ENCODE assay signal across 7 cellular contexts in the genomic region with DNA sequence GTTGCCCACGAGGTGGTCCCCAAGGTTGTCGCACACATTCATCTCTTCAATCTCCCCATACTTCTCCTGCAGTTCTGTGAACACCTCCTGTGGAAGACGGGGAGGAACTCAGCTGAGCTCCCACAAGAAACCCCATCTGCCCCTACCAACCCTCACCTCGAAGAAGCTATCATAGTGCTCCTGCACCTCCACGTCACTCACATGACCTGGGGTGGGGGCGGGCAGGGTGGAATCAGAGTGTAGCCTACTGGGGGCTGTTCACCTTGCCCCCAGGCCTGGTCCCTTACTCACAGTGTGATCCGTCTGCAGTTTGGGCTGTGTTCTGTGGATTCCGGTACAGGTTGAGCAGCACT. TPM values are rescaled to one million over a fixed set of nuclear protein-coding genes. Genes with fewer than 3 reads are reported as not detected.
DNase-seq lines count a peak whose midpoint lies in the region; ATAC-seq lines count a peak whose summit lies in the region.

No MANE protein-coding gene starts in this region.

- no peak overlapping the region for H3K27ac ChIP-seq in HUES6 (ENCODE audit: low read depth, low read length)

- peak overlapping the region; percentile 4 for H3K9ac ChIP-seq in HUES6 (ENCODE audit: low read length)

- peak; percentile 0 for ATAC-seq in stimulated activated naive CD8-positive, alpha-beta T cell treated with anti-CD3 and anti-CD28 coated beads, Interleukin-15, amount 100 ng/mL, for 72 hours
- no peak for ATAC-seq in HG03460 (IDR thresholded peaks at IDR 0.05; ENCODE audit: unreplicated experiment)

- H3K9me3 Mint-ChIP-seq in activated naive CD8-positive, alpha-beta T cell treated with anti-CD3 and anti-CD28 coated beads for 36 hours = no peaks in the 10 kb centered on the region
- H3K9me3 Mint-ChIP-seq in immature natural killer cell = no peaks in the 10 kb centered on the region
- no peaks in the 10 kb centered on the region for H3K9me3 Mint-ChIP-seq in stimulated activated naive CD8-positive, alpha-beta T cell treated with anti-CD3 and anti-CD28 coated beads, Interleukin-15, amount 100 ng/mL, for 72 hours

- no peaks in the 10 kb centered on the region for H3K9me3 ChIP-seq in HUES6 (ENCODE audit: control insufficient read depth, insufficient read depth, low read depth, low read length)

- H3K27ac Mint-ChIP-seq in activated naive CD8-positive, alpha-beta T cell treated with anti-CD3 and anti-CD28 coated beads for 36 hours = peak overlapping the region; percentile 99
- H3K27ac Mint-ChIP-seq in immature natural killer cell = peak overlapping the region; percentile 98 to 100 (median 99)
- peak overlapping the region; percentile 99 to 100 for H3K27ac Mint-ChIP-seq in stimulated activated naive CD8-positive, alpha-beta T cell treated with anti-CD3 and anti-CD28 coated beads, Interleukin-15, amount 100 ng/mL, for 72 hours

- H3K4me1 ChIP-seq in HUES6 (ENCODE audit: control insufficient read depth, insufficient read depth, low read length) = peaks cover 14% of the 10 kb centered on the region

- no peaks in the 10 kb centered on the region for H3K36me3 ChIP-seq in HUES6 (ENCODE audit: control insufficient read depth, insufficient read depth, low read length)

- peaks cover 38% of the 10 kb centered on the region for H3K36me3 Mint-ChIP-seq in activated naive CD8-positive, alpha-beta T cell treated with anti-CD3 and anti-CD28 coated beads for 36 hours
- H3K36me3 Mint-ChIP-seq in immature natural killer cell = peaks cover 0 to 5% (median 0%) of the 10 kb centered on the region in 3 donors

- H3K4me1 Mint-ChIP-seq in activated naive CD8-positive, alpha-beta T cell treated with anti-CD3 and anti-CD28 coated beads for 36 hours = peaks cover 48% of the 10 kb centered on the region
- H3K4me1 Mint-ChIP-seq in immature natural killer cell = peaks cover 67 to 73% of the 10 kb centered on the region in 2 donors
- peaks cover 65% of the 10 kb centered on the region for H3K4me1 Mint-ChIP-seq in stimulated activated naive CD8-positive, alpha-beta T cell treated with anti-CD3 and anti-CD28 coated beads, Interleukin-15, amount 100 ng/mL, for 72 hours

- no peaks in the 10 kb centered on the region for H3K27me3 ChIP-seq in HUES6 (ENCODE audit: control insufficient read depth, insufficient read depth, low read length)

- no peaks in the 10 kb centered on the region for H3K27me3 Mint-ChIP-seq in activated naive CD8-positive, alpha-beta T cell treated with anti-CD3 and anti-CD28 coated beads for 36 hours
- peaks cover 13 to 14% (median 13%) of the 10 kb centered on the region in 3 donors for H3K27me3 Mint-ChIP-seq in immature natural killer cell (ENCODE audit: low read depth in 3 of 3)
- H3K27me3 Mint-ChIP-seq in stimulated activated naive CD8-positive, alpha-beta T cell treated with anti-CD3 and anti-CD28 coated beads, Interleukin-15, amount 100 ng/mL, for 72 hours = no peaks in the 10 kb centered on the region

- H3K4me3 ChIP-seq in HUES6 (ENCODE audit: low read depth, low read length) = peak overlapping the region; percentile 93

- no peak for DNase-seq in activated naive CD8-positive, alpha-beta T cell treated with anti-CD3 and anti-CD28 coated beads for 36 hours
- DNase-seq in immature natural killer cell (no peak), NOMO-1 treated with DMSO at 0.1 percent for 48 hours (lab: John Stamatoyannopoulos, UW; ENCODE audit: unreplicated experiment) (no peak), NCI-H748 treated with DMSO at 0.1 percent for 48 hours (lab: John Stamatoyannopoulos, UW) (no peak)
- no peak for DNase-seq in stimulated activated naive CD8-positive, alpha-beta T cell treated with anti-CD3 and anti-CD28 coated beads, Interleukin-15, amount 100 ng/mL, for 72 hours

- peak overlapping the region; percentile 85 for H3K4me3 Mint-ChIP-seq in activated naive CD8-positive, alpha-beta T cell treated with anti-CD3 and anti-CD28 coated beads for 36 hours
- H3K4me3 Mint-ChIP-seq in immature natural killer cell = peak overlapping the region; percentile 96 to 99 (median 98)
- H3K4me3 Mint-ChIP-seq in stimulated activated naive CD8-positive, alpha-beta T cell treated with anti-CD3 and anti-CD28 coated beads, Interleukin-15, amount 100 ng/mL, for 72 hours = peak overlapping the region; percentile 97 to 100

RNA-seq across cellular contexts. Expression of gene U2AF1L4, which starts 0.9 kb away (rescaled TPM):
- total RNA-seq in activated naive CD8-positive, alpha-beta T cell treated with anti-CD3 and anti-CD28 coated beads for 36 hours = 10 to 100 TPM; 42.3 to 43.9 TPM
- 10 to 100 TPM; 11.8 to 21.4 (median 15.8) TPM for polyA plus RNA-seq in immature natural killer cell

RNA-seq across cellular contexts. Expression of gene PSENEN, which starts 1.1 kb away (rescaled TPM):
- total RNA-seq in activated naive CD8-positive, alpha-beta T cell treated with anti-CD3 and anti-CD28 coated beads for 36 hours = 10 to 100 TPM; 38.5 to 41.6 TPM
- 100 to 1,000 TPM; 127 to 149 (median 129) TPM for polyA plus RNA-seq in immature natural killer cell

RNA-seq across cellular contexts. Expression of gene IGFLR1, which starts 2.1 kb away (rescaled TPM):
- total RNA-seq in activated naive CD8-positive, alpha-beta T cell treated with anti-CD3 and anti-CD28 coated beads for 36 hours = 10 to 100 TPM; 79.2 to 80.6 TPM
- 100 to 1,000 TPM in 2 of 3 donors, 10 to 100 TPM in 1; 94.6 to 116 (median 109) TPM for polyA plus RNA-seq in immature natural killer cell

RNA-seq across cellular contexts. Expression of gene LIN37, which starts 4.1 kb away (rescaled TPM):
- 1 to 10 TPM; 5.1 to 7.0 TPM for total RNA-seq in activated naive CD8-positive, alpha-beta T cell treated with anti-CD3 and anti-CD28 coated beads for 36 hours
- 10 to 100 TPM in 2 of 3 donors, 1 to 10 TPM in 1; 9.7 to 15.2 (median 12.6) TPM for polyA plus RNA-seq in immature natural killer cell

RNA-seq across cellular contexts. Expression of gene HSPB6, which starts 12.5 kb away (rescaled TPM):
- under 1 TPM; 0.39 to 0.78 TPM for total RNA-seq in activated naive CD8-positive, alpha-beta T cell treated with anti-CD3 and anti-CD28 coated beads for 36 hours
- not detected for polyA plus RNA-seq in immature natural killer cell
